ENCODE assay signal across 16 cellular contexts in genomic region chr14:94907626-94908261, GRCh38.
DNase-seq lines count a peak whose midpoint lies in the region; ATAC-seq and TF ChIP-seq lines count a peak whose summit lies in the region.
"Had no signal": no experiment of that assay in that cellular context is flagged by ENCODE, and none has a peak within 500 bp of the region (broad histone marks: within the 10 kb centered on the region; RNA-seq: fewer than 3 reads in every experiment).

No MANE protein-coding gene starts in this region.

- H3K4me3 ChIP-seq in right cardiac atrium (ENCODE audit: low read length) (peak overlapping the region; percentile 39), skeletal muscle tissue (ENCODE audit: low read length in 3 of 3) (peak overlapping the region in 2 of 3 donors; percentile 20 to 35)
- H3K4me3 ChIP-seq: BLaER1 treated with 17β-estradiol and CSF1 and Interleukin-3, amounts not matched to agents 10 nM and 100 nM; HAP-1; thoracic aorta had no signal

- H3K27me3 ChIP-seq in right cardiac atrium (ENCODE audit: control insufficient read depth, insufficient read depth) = no peaks in the 10 kb centered on the region
- no peaks in the 10 kb centered on the region for H3K27me3 ChIP-seq in skeletal muscle tissue (ENCODE audit: control insufficient read depth in 3 of 3, insufficient read depth in 3 of 3, low read length in 3 of 3)
- H3K27me3 ChIP-seq: BLaER1 treated with 17β-estradiol and CSF1 and Interleukin-3, amounts not matched to agents 10 nM and 100 nM; gastroesophageal sphincter had no signal

- H3K9me3 ChIP-seq in right cardiac atrium (ENCODE audit: control insufficient read depth, low read length) (no peaks in the 10 kb centered on the region), skeletal muscle tissue (ENCODE audit: control insufficient read depth in 3 of 3, low read length in 3 of 3) (no peaks in the 10 kb centered on the region)
- H3K9me3 ChIP-seq: HAP-1, thoracic aorta had no signal

- H3K36me3 Mint-ChIP-seq in stimulated activated effector memory CD8-positive, alpha-beta T cell treated with anti-CD3 and anti-CD28 coated beads, Interleukin-12 subunit alpha, Interleukin-12 subunit beta, amount 100 ng/mL, for 72 hours = no peaks in the 10 kb centered on the region
- no peaks in the 10 kb centered on the region for H3K36me3 Mint-ChIP-seq in activated T-helper 17 cell treated with anti-CD3 and anti-CD28 coated beads, Interleukin-2, amount 50 U/mL, for 72 hours (ENCODE audit: low read depth)

- WGBS in right cardiac atrium = 51% methylated on average over 30 of the region's 30 CpGs

- H3K36me3 ChIP-seq in skeletal muscle tissue (ENCODE audit: control insufficient read depth in 3 of 3, insufficient read depth in 3 of 3, low read length in 3 of 3) = no peaks in the 10 kb centered on the region
- H3K36me3 ChIP-seq: BLaER1 treated with 17β-estradiol and CSF1 and Interleukin-3, amounts not matched to agents 10 nM and 100 nM; gastroesophageal sphincter; HAP-1; thoracic aorta; WERI-Rb-1 had no signal

- DNase-seq in GM03348 (ENCODE audit: low spot score) (peak; percentile 25), RPMI7951 (ENCODE audit: low read depth) (peak; percentile 25), right cardiac atrium (peak in 2 of 3 donors; percentile 29 to 81), erythroblast (lab: John Stamatoyannopoulos, UW) (no peak)
- DNase-seq in stimulated activated effector memory CD8-positive, alpha-beta T cell treated with anti-CD3 and anti-CD28 coated beads, Interleukin-12 subunit alpha, Interleukin-12 subunit beta, amount 100 ng/mL, for 72 hours (ENCODE audit: low spot score in 2 of 2) = no peak
- DNase-seq: activated CD8-positive, alpha-beta T cell treated with anti-CD3 and anti-CD28 coated beads, Interleukin-2, amount 10 ng/mL, durations not matched to agents 7 days and 5 days; NCI-H1694 treated with DMSO at 0.1 percent for 48 hours; stimulated activated CD4-positive, alpha-beta T cell treated with anti-CD3 and anti-CD28 coated beads, Interleukin-4, amount 100 ng/mL, for 1 hour; stimulated activated CD8-positive, alpha-beta memory T cell treated with anti-CD3 and anti-CD28 coated beads, Interleukin-4, amount 100 ng/mL, for 48 hours; WERI-Rb-1 had no signal

- H3K27ac ChIP-seq in right cardiac atrium (ENCODE audit: low read length) = no peak overlapping the region
- no peak overlapping the region for H3K27ac ChIP-seq in skeletal muscle tissue (ENCODE audit: low read depth, low read length)
- H3K27ac ChIP-seq: BLaER1 treated with 17β-estradiol and CSF1 and Interleukin-3, amounts not matched to agents 10 nM and 100 nM; gastroesophageal sphincter; thoracic aorta; WERI-Rb-1 had no signal

- no peak for TF ChIP-seq POLR2A in erythroblast (IDR thresholded peaks at IDR 0.05; ENCODE audit: low read length)

- H3K4me1 ChIP-seq in right cardiac atrium (ENCODE audit: control insufficient read depth, insufficient read depth, low read length) (no peaks in the 10 kb centered on the region), skeletal muscle tissue (ENCODE audit: control insufficient read depth in 3 of 3, insufficient read depth in 3 of 3, low read length in 3 of 3) (peaks cover 0 to 2% (median 0%) of the 10 kb centered on the region in 3 donors)
- H3K4me1 ChIP-seq: BLaER1 treated with 17β-estradiol and CSF1 and Interleukin-3, amounts not matched to agents 10 nM and 100 nM; gastroesophageal sphincter; HAP-1 had no signal

- intact Hi-C loops in right cardiac atrium (cut with DNase I) = no loop called here

- no peak overlapping the region for H3K4me3 Mint-ChIP-seq in stimulated activated effector memory CD8-positive, alpha-beta T cell treated with anti-CD3 and anti-CD28 coated beads, Interleukin-12 subunit alpha, Interleukin-12 subunit beta, amount 100 ng/mL, for 72 hours
- no peak overlapping the region for H3K4me3 Mint-ChIP-seq in activated T-helper 17 cell treated with anti-CD3 and anti-CD28 coated beads, Interleukin-2, amount 50 U/mL, for 72 hours
- H3K4me3 Mint-ChIP-seq: activated CD8-positive, alpha-beta T cell treated with anti-CD3 and anti-CD28 coated beads, Interleukin-2, amount 10 ng/mL, durations not matched to agents 7 days and 5 days had no signal

- peaks cover 4% of the 10 kb centered on the region for H3K27me3 Mint-ChIP-seq in activated T-helper 17 cell treated with anti-CD3 and anti-CD28 coated beads, Interleukin-2, amount 50 U/mL, for 72 hours

- H3K9ac ChIP-seq in skeletal muscle tissue (ENCODE audit: low read depth in 1 of 3, low read length in 3 of 3) = no peak overlapping the region
- H3K9ac ChIP-seq: BLaER1 treated with 17β-estradiol and CSF1 and Interleukin-3, amounts not matched to agents 10 nM and 100 nM had no signal

- H3K9me3 Mint-ChIP-seq in stimulated activated effector memory CD8-positive, alpha-beta T cell treated with anti-CD3 and anti-CD28 coated beads, Interleukin-12 subunit alpha, Interleukin-12 subunit beta, amount 100 ng/mL, for 72 hours = peaks cover 2% of the 10 kb centered on the region
- H3K9me3 Mint-ChIP-seq in activated T-helper 17 cell treated with anti-CD3 and anti-CD28 coated beads, Interleukin-2, amount 50 U/mL, for 72 hours = peaks cover 11% of the 10 kb centered on the region

- no peak overlapping the region for H3K27ac Mint-ChIP-seq in stimulated activated effector memory CD8-positive, alpha-beta T cell treated with anti-CD3 and anti-CD28 coated beads, Interleukin-12 subunit alpha, Interleukin-12 subunit beta, amount 100 ng/mL, for 72 hours
- H3K27ac Mint-ChIP-seq in activated T-helper 17 cell treated with anti-CD3 and anti-CD28 coated beads, Interleukin-2, amount 50 U/mL, for 72 hours = no peak overlapping the region
- H3K27ac Mint-ChIP-seq: activated CD8-positive, alpha-beta T cell treated with anti-CD3 and anti-CD28 coated beads, Interleukin-2, amount 10 ng/mL, durations not matched to agents 7 days and 5 days had no signal

- peak; percentile 49 to 55 for ATAC-seq in right cardiac atrium
- ATAC-seq in stimulated activated effector memory CD8-positive, alpha-beta T cell treated with anti-CD3 and anti-CD28 coated beads, Interleukin-12 subunit alpha, Interleukin-12 subunit beta, amount 100 ng/mL, for 72 hours = no peak
- no peak for ATAC-seq in activated T-helper 17 cell treated with anti-CD3 and anti-CD28 coated beads, Interleukin-2, amount 50 U/mL, for 72 hours (replicated peaks)
- ATAC-seq: activated CD8-positive, alpha-beta T cell treated with anti-CD3 and anti-CD28 coated beads, Interleukin-2, amount 10 ng/mL, durations not matched to agents 7 days and 5 days; gastroesophageal sphincter had no signal

- no peaks in the 10 kb centered on the region for H3K4me1 Mint-ChIP-seq in stimulated activated effector memory CD8-positive, alpha-beta T cell treated with anti-CD3 and anti-CD28 coated beads, Interleukin-12 subunit alpha, Interleukin-12 subunit beta, amount 100 ng/mL, for 72 hours
- no peaks in the 10 kb centered on the region for H3K4me1 Mint-ChIP-seq in activated T-helper 17 cell treated with anti-CD3 and anti-CD28 coated beads, Interleukin-2, amount 50 U/mL, for 72 hours

Comparison
In these comparisons a context has a peak if more than half of its experiments do, and no peak if none do; other contexts are left out.
1. DNase-seq: peak in GM03348 (single experiment), RPMI7951 (single experiment) and right cardiac atrium (2 of 3); none in erythroblast (0 of 2) and stimulated activated effector memory CD8-positive, alpha-beta T cell treated with anti-CD3 and anti-CD28 coated beads, Interleukin-12 subunit alpha, Interleukin-12 subunit beta, amount 100 ng/mL, for 72 hours (0 of 2).
2. ATAC-seq: peak in right cardiac atrium (2 of 2); none in stimulated activated effector memory CD8-positive, alpha-beta T cell treated with anti-CD3 and anti-CD28 coated beads, Interleukin-12 subunit alpha, Interleukin-12 subunit beta, amount 100 ng/mL, for 72 hours (single experiment) and activated T-helper 17 cell treated with anti-CD3 and anti-CD28 coated beads, Interleukin-2, amount 50 U/mL, for 72 hours (single experiment).